Comparison of ENCODE assay signal across 8 cellular contexts in genomic region chr14:52552063-52552988, GRCh38. TPM values are rescaled to one million over a fixed set of nuclear protein-coding genes. Genes with fewer than 3 reads are reported as not detected.
A peak's percentile ranks its signal among the peaks of the same experiment; 100 is the strongest.
DNase-seq lines count a peak whose midpoint lies in the region; ATAC-seq and TF ChIP-seq lines count a peak whose summit lies in the region.

Gene GPR137C (plus strand): TSS chr14:52552836. CDS start chr14:52553148, 312 bp downstream.
Gene TXNDC16 (minus strand): TSS chr14:52552505. CDS start chr14:52543557, 8,948 bp downstream.

- H3K36me3 ChIP-seq in naive thymus-derived CD4-positive, alpha-beta T cell (ENCODE audit: control insufficient read depth in 2 of 3, insufficient read depth in 3 of 3, low read length in 3 of 3): no peaks in the 10 kb centered on the region

- H3K36me3 Mint-ChIP-seq in activated T-helper 2 cell treated with anti-CD3 and anti-CD28 coated beads, Interferon-gamma antibody, Interleukin-2, Interleukin-4, amounts not matched to agents 10 μg/mL and 5 μg/mL and 100 μg/mL, durations not matched to agents 14 hours and 24 hours and 36 hours (ENCODE audit: low read depth): no peaks in the 10 kb centered on the region
- peaks cover 0 to 9% (median 3%) of the 10 kb centered on the region in 5 donors for H3K36me3 Mint-ChIP-seq in naive thymus-derived CD4-positive, alpha-beta T cell
- no peaks in the 10 kb centered on the region for H3K36me3 Mint-ChIP-seq in stimulated activated memory B cell treated with anti-CD40 and anti-IgM and Interleukin-4, amounts not matched to agents 10 μg/mL and 1 μg/mL and 100 μg/mL, for 72 hours

- no peaks in the 10 kb centered on the region for H3K9me3 Mint-ChIP-seq in activated T-helper 2 cell treated with anti-CD3 and anti-CD28 coated beads, Interferon-gamma antibody, Interleukin-2, Interleukin-4, amounts not matched to agents 10 μg/mL and 5 μg/mL and 100 μg/mL, durations not matched to agents 14 hours and 24 hours and 36 hours
- peaks cover 0 to 1% (median 0%) of the 10 kb centered on the region in 11 donors for H3K9me3 Mint-ChIP-seq in naive thymus-derived CD4-positive, alpha-beta T cell
- no peaks in the 10 kb centered on the region for H3K9me3 Mint-ChIP-seq in stimulated activated memory B cell treated with anti-CD40 and anti-IgM and Interleukin-4, amounts not matched to agents 10 μg/mL and 1 μg/mL and 100 μg/mL, for 72 hours

- intact Hi-C loops in activated T-helper 2 cell treated with anti-CD3 and anti-CD28 coated beads, Interferon-gamma antibody, Interleukin-2, Interleukin-4, amounts not matched to agents 10 μg/mL and 5 μg/mL and 100 μg/mL, durations not matched to agents 14 hours and 24 hours and 36 hours (cut with micrococcal nuclease): loop anchor here (1.0 to 10.0 kb wide), 10 partner anchors 22 to 900 kb away; partner anchors contain the start of genes DDHD1 and GNPNAT1
- intact Hi-C loops in naive thymus-derived CD4-positive, alpha-beta T cell (cut with micrococcal nuclease): loop anchor here (1.0 to 10.0 kb wide), 30 partner anchors 21 to 1458 kb away; partner anchors contain the start of genes DDHD1 (in 2 of the 2), GNPNAT1 (in 2 of the 2), PSMC6 (in 2 of the 2) and PTGER2 (in 2 of the 2)

- H3K27me3 ChIP-seq in naive thymus-derived CD4-positive, alpha-beta T cell (ENCODE audit: control insufficient read depth in 2 of 2, insufficient read depth in 2 of 2, low read length in 2 of 2): no peaks in the 10 kb centered on the region

- peak within 1 kb of the TSS; percentile 90 for H3K4me3 Mint-ChIP-seq in activated T-helper 2 cell treated with anti-CD3 and anti-CD28 coated beads, Interferon-gamma antibody, Interleukin-2, Interleukin-4, amounts not matched to agents 10 μg/mL and 5 μg/mL and 100 μg/mL, durations not matched to agents 14 hours and 24 hours and 36 hours (ENCODE audit: low read depth)
- peak within 1 kb of the TSS; percentile 91 to 97 (median 96) for H3K4me3 Mint-ChIP-seq in naive thymus-derived CD4-positive, alpha-beta T cell
- peak within 1 kb of the TSS; percentile 95 for H3K4me3 Mint-ChIP-seq in stimulated activated memory B cell treated with anti-CD40 and anti-IgM and Interleukin-4, amounts not matched to agents 10 μg/mL and 1 μg/mL and 100 μg/mL, for 72 hours

- CTCF ChIA-PET in naive thymus-derived CD4-positive, alpha-beta T cell (lab: Charles Lee): interaction anchor here (0.8 to 0.9 kb wide), 2 partner anchors 10 to 225 kb away, joined by 3 to 4 read pairs; no protein-coding TSS in a partner anchor

- H3K27ac Mint-ChIP-seq in activated T-helper 2 cell treated with anti-CD3 and anti-CD28 coated beads, Interferon-gamma antibody, Interleukin-2, Interleukin-4, amounts not matched to agents 10 μg/mL and 5 μg/mL and 100 μg/mL, durations not matched to agents 14 hours and 24 hours and 36 hours: peak within 1 kb of the TSS; percentile 77
- peak within 1 kb of the TSS; percentile 82 to 97 (median 94) for H3K27ac Mint-ChIP-seq in naive thymus-derived CD4-positive, alpha-beta T cell
- H3K27ac Mint-ChIP-seq in stimulated activated memory B cell treated with anti-CD40 and anti-IgM and Interleukin-4, amounts not matched to agents 10 μg/mL and 1 μg/mL and 100 μg/mL, for 72 hours: peak within 1 kb of the TSS; percentile 91

- H3K27me3 Mint-ChIP-seq in activated T-helper 2 cell treated with anti-CD3 and anti-CD28 coated beads, Interferon-gamma antibody, Interleukin-2, Interleukin-4, amounts not matched to agents 10 μg/mL and 5 μg/mL and 100 μg/mL, durations not matched to agents 14 hours and 24 hours and 36 hours (ENCODE audit: low read depth): peaks cover 28% of the 10 kb centered on the region
- peaks cover 0 to 26% (median 0%) of the 10 kb centered on the region in 5 donors for H3K27me3 Mint-ChIP-seq in naive thymus-derived CD4-positive, alpha-beta T cell
- H3K27me3 Mint-ChIP-seq in stimulated activated memory B cell treated with anti-CD40 and anti-IgM and Interleukin-4, amounts not matched to agents 10 μg/mL and 1 μg/mL and 100 μg/mL, for 72 hours: peaks cover 8% of the 10 kb centered on the region

- TF ChIP-seq CTCF in LNCaP clone FGC (IDR thresholded peaks at IDR 0.05; ENCODE audit: control insufficient read depth, extremely low read depth, insufficient read depth) (no peak), fibroblast of mammary gland (conservative IDR thresholded peaks at IDR 0.05; ENCODE audit: control insufficient read depth, insufficient read depth, low read depth, low read length) (no peak)

- peak within 1 kb of the TSS; percentile 90 for H3K27ac ChIP-seq in naive thymus-derived CD4-positive, alpha-beta T cell (ENCODE audit: low read depth, low read length)

- POLR2A ChIA-PET in naive thymus-derived CD4-positive, alpha-beta T cell (lab: Charles Lee): interaction anchor here (0.6 to 1.9 kb wide), 15 partner anchors 13 to 688 kb away, joined by 3 to 8 read pairs (median 3); partner anchors contain the start of genes ERO1A and GNPNAT1

- peaks cover 24% of the 10 kb centered on the region for H3K4me1 Mint-ChIP-seq in activated T-helper 2 cell treated with anti-CD3 and anti-CD28 coated beads, Interferon-gamma antibody, Interleukin-2, Interleukin-4, amounts not matched to agents 10 μg/mL and 5 μg/mL and 100 μg/mL, durations not matched to agents 14 hours and 24 hours and 36 hours (ENCODE audit: low read depth)
- peaks cover 6 to 40% (median 28%) of the 10 kb centered on the region in 7 donors for H3K4me1 Mint-ChIP-seq in naive thymus-derived CD4-positive, alpha-beta T cell
- H3K4me1 Mint-ChIP-seq in stimulated activated memory B cell treated with anti-CD40 and anti-IgM and Interleukin-4, amounts not matched to agents 10 μg/mL and 1 μg/mL and 100 μg/mL, for 72 hours: peaks cover 29% of the 10 kb centered on the region

- peaks cover 9 to 15% of the 10 kb centered on the region in 2 donors for H3K4me1 ChIP-seq in naive thymus-derived CD4-positive, alpha-beta T cell (ENCODE audit: control insufficient read depth in 2 of 2, insufficient read depth in 2 of 2, low read length in 2 of 2)

- DNase-seq in EL (peak; percentile 100), H4 (ENCODE audit: low spot score) (peak; percentile 99), LNCaP clone FGC (ENCODE audit: low read depth) (peak; percentile 99), RPMI8226 (peak; percentile 99), fibroblast of mammary gland (ENCODE audit: low read depth) (peak; percentile 99)
- DNase-seq in activated T-helper 2 cell treated with anti-CD3 and anti-CD28 coated beads, Interferon-gamma antibody, Interleukin-2, Interleukin-4, amounts not matched to agents 10 μg/mL and 5 μg/mL and 100 μg/mL, durations not matched to agents 14 hours and 24 hours and 36 hours (ENCODE audit: low spot score): peak; percentile 99
- peak; percentile 92 to 100 (median 98) for DNase-seq in naive thymus-derived CD4-positive, alpha-beta T cell

- H3K4me3 ChIP-seq in LNCaP clone FGC (ENCODE audit: low read depth, low read length) (peak within 1 kb of the TSS; percentile 88), fibroblast of mammary gland (ENCODE audit: control insufficient read depth, low read depth, low read length) (peak within 1 kb of the TSS; percentile 77)
- H3K4me3 ChIP-seq in naive thymus-derived CD4-positive, alpha-beta T cell (ENCODE audit: low read length): peak within 1 kb of the TSS; percentile 87

- ATAC-seq in naive thymus-derived CD4-positive, alpha-beta T cell: peak; percentile 93
- peak; percentile 97 for ATAC-seq in stimulated activated memory B cell treated with anti-CD40 and anti-IgM and Interleukin-4, amounts not matched to agents 10 μg/mL and 1 μg/mL and 100 μg/mL, for 72 hours

- no peaks in the 10 kb centered on the region for H3K9me3 ChIP-seq in naive thymus-derived CD4-positive, alpha-beta T cell (ENCODE audit: control insufficient read depth in 2 of 3, low read length in 3 of 3)

RNA-seq across cellular contexts. Expression of gene GPR137C, which starts in this region (rescaled TPM):
- total RNA-seq in H4 (2014; rRNA removed; shearing (Covaris generic)): 0.49 and 0.89 TPM in 2 replicates
- 0.07 and 0.27 TPM in 2 replicates for total RNA-seq in activated T-helper 2 cell treated with anti-CD3 and anti-CD28 coated beads, Interferon-gamma antibody, Interleukin-2, Interleukin-4, amounts not matched to agents 10 μg/mL and 5 μg/mL and 100 μg/mL, durations not matched to agents 14 hours and 24 hours and 36 hours
- total RNA-seq in naive thymus-derived CD4-positive, alpha-beta T cell: under 1 TPM in 3 of 5 experiments, not detected in 2; 0.27 to 0.70 (median 0.34) TPM
- not detected for polyA plus RNA-seq in naive thymus-derived CD4-positive, alpha-beta T cell

RNA-seq across cellular contexts. Expression of gene TXNDC16, which starts in this region (rescaled TPM):
- 3.9 and 5.0 TPM in 2 replicates for total RNA-seq in H4 (2014; rRNA removed; shearing (Covaris generic))
- 4.7 and 5.2 TPM in 2 replicates for total RNA-seq in activated T-helper 2 cell treated with anti-CD3 and anti-CD28 coated beads, Interferon-gamma antibody, Interleukin-2, Interleukin-4, amounts not matched to agents 10 μg/mL and 5 μg/mL and 100 μg/mL, durations not matched to agents 14 hours and 24 hours and 36 hours
- 10 to 100 TPM in 2 of 5 experiments, 1 to 10 TPM in 3; 6.9 to 15.8 (median 9.1) TPM for total RNA-seq in naive thymus-derived CD4-positive, alpha-beta T cell
- polyA plus RNA-seq in naive thymus-derived CD4-positive, alpha-beta T cell: 1 to 10 TPM; 2.0 to 2.6 TPM

Comparison
In these comparisons a context has a peak if more than half of its experiments do, and no peak if none do; other contexts are left out.
1. Peak in every context shown above with its lines: DNase-seq, ATAC-seq, H3K4me3 ChIP-seq and H3K27ac ChIP-seq.